In genomic region chr19:2235026-2235395, GRCh38 we compare ENCODE assay signal across 7 cellular contexts. TPM values are rescaled to one million over a fixed set of nuclear protein-coding genes. Genes with fewer than 3 reads are reported as not detected.
A peak's percentile ranks its signal among the peaks of the same experiment; 100 is the strongest.
DNase-seq lines count a peak whose midpoint lies in the region; ATAC-seq, FAIRE-seq and TF ChIP-seq lines count a peak whose summit lies in the region.

No MANE protein-coding gene starts in this region.

- no peaks in the 10 kb centered on the region for H3K9me3 ChIP-seq in HCT116 (ENCODE audit: control insufficient read depth in 1 of 2, insufficient read depth in 1 of 2, low read depth in 1 of 2, low read length in 2 of 2)
- no peaks in the 10 kb centered on the region for H3K9me3 ChIP-seq in iPS DF 6.9 (ENCODE audit: control insufficient read depth, insufficient read depth, low read length)
- no peaks in the 10 kb centered on the region for H3K9me3 ChIP-seq in small intestine (ENCODE audit: control insufficient read depth, low read depth)

- no peak for TF ChIP-seq RAD21 in HCT116 (IDR thresholded peaks at IDR 0.05; ENCODE audit: low read depth)

- H2AFZ ChIP-seq in HCT116 (ENCODE audit: low read depth, low read length, poor library complexity, severe bottlenecking): no peak overlapping the region

- TSS peak; percentile 49 for BruUV-seq in HCT116 (replicated peaks; lab: Mats Ljungman, UMichigan)

- CTCF ChIA-PET in HCT116 (lab: Charles Lee): interaction anchor here (1.4 kb wide), 1 partner anchor 79 kb away, joined by 5 read pairs; no protein-coding TSS in a partner anchor
- CTCF ChIA-PET in activated B cell treated with CpG ODN at 0.5 μM for 24 hours (lab: Charles Lee): interaction anchor here (1.2 to 1.5 kb wide), 5 partner anchors 10 to 386 kb away, joined by 3 to 7 read pairs (median 4); no protein-coding TSS in a partner anchor
- CTCF ChIA-PET in HEK293T (lab: Yijun Ruan, JAX): interaction anchor here (2.9 kb wide), 1 partner anchor 79 kb away, joined by 12 read pairs; no protein-coding TSS in a partner anchor

- no peaks in the 10 kb centered on the region for H3K27me3 Mint-ChIP-seq in activated B cell treated with CpG ODN at 0.5 μM for 24 hours

- H4K20me1 ChIP-seq in HCT116 (ENCODE audit: insufficient read depth): peaks cover 18% of the 10 kb centered on the region; the same call in 1 of the 2 replicates

- peak overlapping the region; percentile 99 for H3K9ac ChIP-seq in HCT116 (ENCODE audit: low read length)

- no CpG with 5 or more reads among the region's 6 CpGs for WGBS in iPS DF 6.9 (ENCODE audit: insufficient coverage, insufficient read length)
- WGBS in small intestine, 3 donors: 12 to 42% (median 23%) methylated on average over 6 of the region's 6 CpGs

- TF ChIP-seq POLR2A in HCT116 (IDR thresholded peaks at IDR 0.05; ENCODE audit: borderline replicate concordance, extremely low read depth, insufficient read depth, insufficient read length): no peak

- peak overlapping the region; percentile 80 for H3K4me2 ChIP-seq in HCT116 (ENCODE audit: low read length)

- POLR2A ChIA-PET in HCT116 (lab: Charles Lee): no interaction called here
- POLR2A ChIA-PET in activated B cell treated with CpG ODN at 0.5 μM for 24 hours (lab: Charles Lee): interaction anchor here (0.6 to 9.7 kb wide), 9 partner anchors 23 to 91 kb away, joined by 3 to 103 read pairs (median 6); no protein-coding TSS in a partner anchor
- POLR2A ChIA-PET in HEK293T (lab: Yijun Ruan, JAX): interaction anchor here (1.1 to 1.6 kb wide), 3 partner anchors 37 to 93 kb away, joined by 3 to 11 read pairs (median 5); partner anchors contain the start of gene AP3D1

- H3K4me3 ChIP-seq in HCT116 (replicated peaks in 1 of 2; ENCODE audit: low read depth in 1 of 2, low read length in 2 of 2) (peak overlapping the region; percentile 83 to 92), iPS DF 6.9 (ENCODE audit: low read length) (peak overlapping the region; percentile 88; the same call in 1 of the 2 replicates), small intestine (ENCODE audit: low read depth in 1 of 2, low read length in 2 of 2) (peak overlapping the region; percentile 83 to 98)

- ATAC-seq in HCT116 (no peak), activated B cell treated with CpG ODN at 0.5 μM for 24 hours (ENCODE audit: low read depth) (no peak), HG02610 (IDR thresholded peaks at IDR 0.05; ENCODE audit: unreplicated experiment) (no peak)

- H3K9me2 ChIP-seq in HCT116 (ENCODE audit: insufficient read depth): no peaks in the 10 kb centered on the region

- H3K27ac ChIP-seq in HCT116 (ENCODE audit: low read depth, low read length) (peak overlapping the region; percentile 95), iPS DF 6.9 (ENCODE audit: low read length) (no peak overlapping the region), small intestine (ENCODE audit: low read depth in 1 of 2, low read length in 1 of 2) (peak overlapping the region; percentile 99 to 100)

- RAD21 ChIA-PET in HCT116 (lab: Charles Lee; ENCODE audit: low non-redundant PET in 1 of 2, low total read pairs in 2 of 2, uncharacterized antibody in 2 of 2, unreplicated experiment in 2 of 2): no interaction called here

- no peak for FAIRE-seq in small intestine (lab: Jason Lieb, UNC)

- no peaks in the 10 kb centered on the region for H3K9me3 Mint-ChIP-seq in activated B cell treated with CpG ODN at 0.5 μM for 24 hours

- intact Hi-C loops in HCT116 (cut with micrococcal nuclease) (loop anchor here (5.0 kb wide), 1 partner anchor 73 kb away; the partner anchor contains the start of gene DOT1L), activated B cell treated with CpG ODN at 0.5 μM for 24 hours (cut with micrococcal nuclease) (no loop called here)

- H3K36me3 ChIP-seq in HCT116 (ENCODE audit: control insufficient read depth in 1 of 2, insufficient read depth in 2 of 2, low read length in 2 of 2) (peaks cover 6 to 33% of the 10 kb centered on the region in 2 experiments), iPS DF 6.9 (ENCODE audit: control insufficient read depth, insufficient read depth, low read length) (peaks cover 9% of the 10 kb centered on the region), small intestine (ENCODE audit: control insufficient read depth in 2 of 2, insufficient read depth in 2 of 2, low read length in 2 of 2) (peaks cover 8 to 9% of the 10 kb centered on the region in 2 donors)

- TF ChIP-seq CTCF in HCT116 (IDR thresholded peaks at IDR 0.05 in 2 of 3, conservative IDR thresholded peaks at IDR 0.05 in 1 of 3; ENCODE audit: borderline replicate concordance in 1 of 3, insufficient read depth in 1 of 3, low read depth in 2 of 3, low read length in 2 of 3) (no peak), activated B cell treated with CpG ODN at 0.5 μM for 24 hours (IDR thresholded peaks at IDR 0.05) (no peak)

- H3K4me1 ChIP-seq in HCT116 (ENCODE audit: control insufficient read depth in 1 of 2, insufficient read depth in 2 of 2, low read length in 2 of 2) (peaks cover 17 to 38% of the 10 kb centered on the region in 2 experiments; a peak in 3 of 4 replicates), iPS DF 6.9 (ENCODE audit: control insufficient read depth, insufficient read depth, low read length) (no peaks in the 10 kb centered on the region; the same call in 1 of the 2 replicates), small intestine (ENCODE audit: control insufficient read depth in 2 of 2, insufficient read depth in 1 of 2, low read depth in 1 of 2, low read length in 1 of 2) (peaks cover 4 to 6% of the 10 kb centered on the region in 2 donors)

- DNase-seq in HCT116 (ENCODE audit: low read depth, low spot score) (no peak), activated B cell treated with CpG ODN at 0.5 μM for 24 hours (no peak), iPS DF 6.9 (ENCODE audit: low read depth, low spot score) (no peak), small intestine (no peak), HEK293T (ENCODE audit: extremely low spot score) (no peak), RKO (ENCODE audit: low spot score) (no peak)

- peaks cover 52% of the 10 kb centered on the region for H3K36me3 Mint-ChIP-seq in activated B cell treated with CpG ODN at 0.5 μM for 24 hours (ENCODE audit: low read depth)

- H3K27me3 ChIP-seq in HCT116 (ENCODE audit: insufficient read depth, low read length): no peaks in the 10 kb centered on the region
- H3K27me3 ChIP-seq in iPS DF 6.9 (ENCODE audit: control insufficient read depth, insufficient read depth, low read length): no peaks in the 10 kb centered on the region
- no peaks in the 10 kb centered on the region for H3K27me3 ChIP-seq in small intestine (ENCODE audit: control insufficient read depth in 2 of 2, insufficient read depth in 2 of 2, low read length in 2 of 2)

- H3K4me3 Mint-ChIP-seq in activated B cell treated with CpG ODN at 0.5 μM for 24 hours: peak overlapping the region; percentile 99

- H3K4me1 Mint-ChIP-seq in activated B cell treated with CpG ODN at 0.5 μM for 24 hours: peaks cover 55% of the 10 kb centered on the region

- peaks cover 68% of the 10 kb centered on the region for H3K79me2 ChIP-seq in HCT116 (ENCODE audit: insufficient read depth, low read length)

- peak overlapping the region; percentile 79 for H3K27ac Mint-ChIP-seq in activated B cell treated with CpG ODN at 0.5 μM for 24 hours

TF ChIP-seq in HCT116, 20 proteins besides CTCF, POLR2A, EP300 and RAD21 (continues in another document):
- TF ChIP-seq EGR1 (IDR thresholded peaks at IDR 0.05; ENCODE audit: low read depth) (no peak), EZH2phosphoT487 (IDR thresholded peaks at IDR 0.05; ENCODE audit: borderline replicate concordance) (no peak), ZNF274 (IDR thresholded peaks at IDR 0.05; ENCODE audit: low read depth, low read length) (no peak), ZFX (IDR thresholded peaks at IDR 0.05) (no peak), YY1 (IDR thresholded peaks at IDR 0.05; ENCODE audit: extremely low read depth, insufficient replicate concordance, low read depth, low read length) (no peak), ELF1 (IDR thresholded peaks at IDR 0.05; ENCODE audit: borderline replicate concordance, low read depth) (no peak), MAX (IDR thresholded peaks at IDR 0.05) (no peak), EZH2 (IDR thresholded peaks at IDR 0.05) (no peak)

TF ChIP-seq in HEK293T, 16 proteins besides CTCF, POLR2A, EP300 and RAD21 (continues in another document):
- TF ChIP-seq L3MBTL2 (conservative IDR thresholded peaks at IDR 0.05): no peak
- TF ChIP-seq ARNT (IDR thresholded peaks at IDR 0.05): no peak
- no peak for TF ChIP-seq FOXK2 (IDR thresholded peaks at IDR 0.05)
- TF ChIP-seq ELF4 (IDR thresholded peaks at IDR 0.05): no peak
- TF ChIP-seq FOXA1 (IDR thresholded peaks at IDR 0.05): no peak
- no peak for TF ChIP-seq NFRKB (IDR thresholded peaks at IDR 0.05)
- TF ChIP-seq TARDBP (IDR thresholded peaks at IDR 0.05): no peak
- no peak for TF ChIP-seq LEF1 (IDR thresholded peaks at IDR 0.05; ENCODE audit: borderline replicate concordance)
- no peak for TF ChIP-seq SP1 (IDR thresholded peaks at IDR 0.05)
- TF ChIP-seq SUZ12 (IDR thresholded peaks at IDR 0.05): no peak
- TF ChIP-seq BHLHE40 (IDR thresholded peaks at IDR 0.05; ENCODE audit: borderline replicate concordance): no peak
- no peak for TF ChIP-seq FOXM1 (IDR thresholded peaks at IDR 0.05; ENCODE audit: borderline replicate concordance)

RNA-seq across cellular contexts. Expression of gene PLEKHJ1, which starts 1.1 kb away (rescaled TPM):
- total RNA-seq in HCT116 (2021; ENCODE audit: unreplicated experiment) (88.2 TPM), activated B cell treated with CpG ODN at 0.5 μM for 24 hours (74.4 and 74.9 TPM in 2 replicates)
- 62.8 and 76.0 TPM in 2 replicates for polyA plus RNA-seq in HCT116 (2012)
- polyA plus RNA-seq in small intestine: 100 to 1,000 TPM; 269 to 307 (median 286) TPM

RNA-seq across cellular contexts. Expression of gene SF3A2, which starts 1.6 kb away (rescaled TPM):
- total RNA-seq in HCT116 (2021; ENCODE audit: unreplicated experiment) (166 TPM), activated B cell treated with CpG ODN at 0.5 μM for 24 hours (107 and 117 TPM in 2 replicates)
- 139 and 153 TPM in 2 replicates for polyA plus RNA-seq in HCT116 (2012)
- polyA plus RNA-seq in small intestine: 10 to 100 TPM; 31.8 to 45.5 (median 35.1) TPM

RNA-seq across cellular contexts. Expression of gene AMH, which starts 14.1 kb away (rescaled TPM):
- 42.8 TPM for total RNA-seq in HCT116 (2021; ENCODE audit: unreplicated experiment)
- polyA plus RNA-seq in HCT116 (2012): 14.0 and 14.4 TPM in 2 replicates
- total RNA-seq in activated B cell treated with CpG ODN at 0.5 μM for 24 hours: 2.8 and 4.8 TPM in 2 replicates
- polyA plus RNA-seq in small intestine: 1 to 10 TPM; 1.1 to 3.0 (median 1.9) TPM

RNA-seq across cellular contexts. Expression of gene JSRP1, which starts 21.2 kb away (rescaled TPM):
- total RNA-seq in HCT116 (2021; ENCODE audit: unreplicated experiment): 0.30 TPM
- 1.3 and 1.5 TPM in 2 replicates for polyA plus RNA-seq in HCT116 (2012)
- 0.31 and 0.54 TPM in 2 replicates for total RNA-seq in activated B cell treated with CpG ODN at 0.5 μM for 24 hours
- 1 to 10 TPM in 2 of 3 donors, under 1 TPM in 1; 0.69 to 1.9 (median 1.3) TPM for polyA plus RNA-seq in small intestine

RNA-seq across cellular contexts. Expression of gene PEAK3, which starts 47.0 kb away (rescaled TPM):
- not detected for total RNA-seq in HCT116 (2021; ENCODE audit: unreplicated experiment)
- polyA plus RNA-seq in HCT116 (2012): 0.11 and 0.13 TPM in 2 replicates
- 0.09 TPM in 1 of 2 replicates, not detected in the other for total RNA-seq in activated B cell treated with CpG ODN at 0.5 μM for 24 hours
- polyA plus RNA-seq in small intestine: under 1 TPM in 2 of 3 donors, not detected in 1; 0.46 to 0.54 TPM
